ENCODE assay signal across 8 cellular contexts in genomic region chr14:34318014-34318413, GRCh38.
"Had no signal": no experiment of that assay in that cellular context is flagged by ENCODE, and none has a peak within 500 bp of the region (broad histone marks: within the 10 kb centered on the region; RNA-seq: fewer than 3 reads in every experiment).

No MANE protein-coding gene starts in this region.

- FAIRE-seq: G401.6, GM12878, GM12891, GM12892, GM18507, GM19239 had no signal

- H3K4me3 ChIP-seq: GM12878 had no signal

- ATAC-seq: GM12878 had no signal

- DNase-seq: GDM1, GF-D8 had no signal
